Comparison of ENCODE assay signal across 21 cellular contexts in genomic region chr10:112761256-112761655, GRCh38.
DNase-seq lines count a peak whose midpoint lies in the region; ATAC-seq and TF ChIP-seq lines count a peak whose summit lies in the region.
"Had no signal": no experiment of that assay in that cellular context is flagged by ENCODE, and none has a peak within 500 bp of the region (broad histone marks: within the 10 kb centered on the region; RNA-seq: fewer than 3 reads in every experiment).

No MANE protein-coding gene starts in this region.

- H3K4me1 Mint-ChIP-seq in type B pancreatic cell (ENCODE audit: unreplicated experiment) (peaks cover 38% of the 10 kb centered on the region), HFFc6 (ENCODE audit: low read depth) (peaks cover 21% of the 10 kb centered on the region)
- H3K4me1 Mint-ChIP-seq: CD4-positive, alpha-beta memory T cell had no signal

- H3K4me3 Mint-ChIP-seq in type B pancreatic cell (peak overlapping the region; percentile 40), HFFc6 (no peak overlapping the region)
- H3K4me3 Mint-ChIP-seq: CD4-positive, alpha-beta memory T cell; IgD-negative memory B cell had no signal

- H3K27ac ChIP-seq in effector memory CD4-positive, alpha-beta T cell (ENCODE audit: insufficient read depth, low read length, poor library complexity, severe bottlenecking): no peak overlapping the region
- H3K27ac ChIP-seq: 22Rv1; BLaER1 treated with 17β-estradiol and CSF1 and Interleukin-3, amounts not matched to agents 10 nM and 100 nM; RWPE1 had no signal

- H3K4me3 ChIP-seq in effector memory CD4-positive, alpha-beta T cell (ENCODE audit: insufficient read depth, low read depth, low read length, poor library complexity, severe bottlenecking): no peak overlapping the region
- H3K4me3 ChIP-seq: BLaER1 treated with 17β-estradiol and CSF1 and Interleukin-3, amounts not matched to agents 10 nM and 100 nM had no signal

- no peaks in the 10 kb centered on the region for H3K27me3 Mint-ChIP-seq in type B pancreatic cell
- peaks cover 2% of the 10 kb centered on the region; the same call in 1 of the 2 replicates for H3K27me3 Mint-ChIP-seq in HFFc6 (ENCODE audit: insufficient read depth)
- H3K27me3 Mint-ChIP-seq: CD4-positive, alpha-beta memory T cell; IgD-negative memory B cell had no signal

- DNase-seq in NCI-H2081 (lab: John Stamatoyannopoulos, UW): peak; percentile 9 to 38
- no peak for DNase-seq in NCI-H2081 treated with DMSO at 0.1 percent for 48 hours (lab: John Stamatoyannopoulos, UW)
- DNase-seq in NCI-H146 treated with DMSO at 0.1 percent for 48 hours (lab: John Stamatoyannopoulos, UW; ENCODE audit: unreplicated experiment): peak; percentile 11
- peak; percentile 84 for DNase-seq in foreskin melanocyte
- DNase-seq in type B pancreatic cell (ENCODE audit: extremely low spot score, unreplicated experiment): no peak
- no peak for DNase-seq in HFFc6
- DNase-seq in effector memory CD4-positive, alpha-beta T cell: no peak
- DNase-seq: CD4-positive, alpha-beta memory T cell; DMS153; GOT3; NCI-H1105; NCI-H187; NCI-H345; NCI-H524 treated with DMSO at 0.1 percent for 48 hours; SHP77 treated with DMSO at 0.1 percent for 48 hours had no signal

- TF ChIP-seq CTCF in type B pancreatic cell (conservative IDR thresholded peaks at IDR 0.05) (no peak), HFFc6 (IDR thresholded peaks at IDR 0.05) (no peak)

- no peaks in the 10 kb centered on the region for H3K9me3 ChIP-seq in effector memory CD4-positive, alpha-beta T cell (ENCODE audit: control insufficient read depth, low read length)
- H3K9me3 ChIP-seq: BLaER1 treated with 17β-estradiol and CSF1 and Interleukin-3, amounts not matched to agents 10 nM and 100 nM had no signal

- H3K36me3 Mint-ChIP-seq in type B pancreatic cell (peaks cover 3% of the 10 kb centered on the region), HFFc6 (ENCODE audit: low read depth) (no peaks in the 10 kb centered on the region)

- no peaks in the 10 kb centered on the region for H3K4me1 ChIP-seq in effector memory CD4-positive, alpha-beta T cell (ENCODE audit: control insufficient read depth, insufficient read depth, low read length, poor library complexity, severe bottlenecking)
- H3K4me1 ChIP-seq: BLaER1 treated with 17β-estradiol and CSF1 and Interleukin-3, amounts not matched to agents 10 nM and 100 nM had no signal

- no peak for ATAC-seq in GM19467 (IDR thresholded peaks at IDR 0.05; ENCODE audit: unreplicated experiment)
- ATAC-seq: SK-N-SH treated with all-trans-retinoic acid at 6 μM for 48 hours had no signal

- H3K9me3 Mint-ChIP-seq in type B pancreatic cell: no peaks in the 10 kb centered on the region
- H3K9me3 Mint-ChIP-seq in HFFc6: no peaks in the 10 kb centered on the region
- H3K9me3 Mint-ChIP-seq: CD4-positive, alpha-beta memory T cell; IgD-negative memory B cell had no signal

- H3K27me3 ChIP-seq in effector memory CD4-positive, alpha-beta T cell (replicated peaks; ENCODE audit: control insufficient read depth, insufficient read depth, low read length, poor library complexity, severe bottlenecking): no peaks in the 10 kb centered on the region
- H3K27me3 ChIP-seq: BLaER1 treated with 17β-estradiol and CSF1 and Interleukin-3, amounts not matched to agents 10 nM and 100 nM had no signal

- no peaks in the 10 kb centered on the region for H3K36me3 ChIP-seq in effector memory CD4-positive, alpha-beta T cell (ENCODE audit: control insufficient read depth, insufficient read depth, low read length)

- H3K27ac Mint-ChIP-seq in type B pancreatic cell (no peak overlapping the region), HFFc6 (no peak overlapping the region)
- H3K27ac Mint-ChIP-seq: CD4-positive, alpha-beta memory T cell; IgD-negative memory B cell had no signal

Comparison
In these comparisons a context has a peak if more than half of its experiments do, and no peak if none do; other contexts are left out.
1. DNase-seq: peak in NCI-H2081 (2 of 2), NCI-H146 treated with DMSO at 0.1 percent for 48 hours (single experiment) and foreskin melanocyte (single experiment); none in NCI-H2081 treated with DMSO at 0.1 percent for 48 hours (single experiment), type B pancreatic cell (single experiment), HFFc6 (single experiment) and effector memory CD4-positive, alpha-beta T cell (0 of 3).